Comparison of ENCODE assay signal across 8 cellular contexts in the genomic region with DNA sequence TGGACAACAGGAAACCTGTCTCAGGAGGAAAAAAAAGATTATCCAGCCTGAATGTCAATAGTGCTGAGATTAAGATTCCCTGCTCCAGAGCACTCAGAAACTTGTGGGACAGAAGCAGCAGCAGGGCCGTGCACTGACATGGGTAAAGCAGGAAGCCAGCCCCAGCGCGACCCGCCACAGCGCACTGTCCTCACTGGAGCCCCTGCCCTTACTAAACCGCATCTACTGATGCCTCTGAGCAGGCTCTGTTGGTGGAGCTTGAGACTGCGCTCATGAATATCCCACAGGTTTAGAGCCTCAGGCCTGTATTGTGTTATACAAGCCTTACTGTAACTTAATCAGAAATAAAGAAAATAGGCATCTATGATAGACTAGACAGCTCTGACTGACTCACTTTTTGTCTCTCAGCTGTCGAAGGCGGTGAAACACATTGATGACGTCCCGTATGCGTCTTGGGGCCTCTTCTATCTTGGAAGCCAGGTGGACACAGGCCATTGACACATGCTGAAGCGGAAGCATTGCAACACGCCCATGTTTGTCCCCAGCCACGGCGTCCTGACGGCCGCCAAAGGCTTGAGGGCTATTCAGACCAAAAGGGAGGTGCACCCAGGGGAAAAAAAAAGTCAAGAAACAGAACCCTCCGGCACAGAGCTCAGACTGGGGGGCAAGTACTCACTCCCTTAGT. TPM values are rescaled to one million over a fixed set of nuclear protein-coding genes. Genes with fewer than 3 reads are reported as not detected.
DNase-seq lines count a peak whose midpoint lies in the region; ATAC-seq and TF ChIP-seq lines count a peak whose summit lies in the region.

No MANE protein-coding gene starts in this region.

- no peak for DNase-seq in T-helper 1 cell
- DNase-seq in hepatocyte (ENCODE audit: low spot score): no peak
- DNase-seq in stimulated activated naive CD8-positive, alpha-beta T cell treated with anti-CD3 and anti-CD28 coated beads, Interleukin-15, amount 100 ng/mL, for 72 hours: no peak
- no peak for DNase-seq in DMS 273 (lab: John Stamatoyannopoulos, UW; ENCODE audit: unreplicated experiment)
- no peak for DNase-seq in NCI-H2081 (lab: John Stamatoyannopoulos, UW)
- DNase-seq in stimulated activated CD4-positive, alpha-beta T cell treated with anti-CD3 and anti-CD28 coated beads, Interleukin-2, amount 100 ng/mL, for 48 hours: no peak

- H3K27ac ChIP-seq in hepatocyte: peak overlapping the region; percentile 79

- H3K4me1 Mint-ChIP-seq in T-helper 1 cell treated with Interleukin-12 subunit alpha and Interleukin-12 subunit beta and Interleukin-4 antibody, amounts not matched to agents 30 μg/mL and 1 μg/mL, for 36 hours (ENCODE audit: low read depth): peaks cover 34% of the 10 kb centered on the region
- H3K4me1 Mint-ChIP-seq in stimulated activated naive CD8-positive, alpha-beta T cell treated with anti-CD3 and anti-CD28 coated beads, Interleukin-15, amount 100 ng/mL, for 72 hours: peaks cover 68% of the 10 kb centered on the region

- no peaks in the 10 kb centered on the region for H3K36me3 ChIP-seq in hepatocyte (replicated peaks; ENCODE audit: insufficient read depth, low read depth)

- H3K36me3 Mint-ChIP-seq in T-helper 1 cell treated with Interleukin-12 subunit alpha and Interleukin-12 subunit beta and Interleukin-4 antibody, amounts not matched to agents 30 μg/mL and 1 μg/mL, for 36 hours (ENCODE audit: low read depth): peaks cover 49% of the 10 kb centered on the region

- TF ChIP-seq CTCF in WI38 (IDR thresholded peaks at IDR 0.05; ENCODE audit: low read depth, low read length) (no peak), hepatocyte (IDR thresholded peaks at IDR 0.05; ENCODE audit: poor library complexity) (no peak)

- no peak overlapping the region for H2AFZ ChIP-seq in hepatocyte

- peak overlapping the region; percentile 91 for H3K4me3 Mint-ChIP-seq in T-helper 1 cell treated with Interleukin-12 subunit alpha and Interleukin-12 subunit beta and Interleukin-4 antibody, amounts not matched to agents 30 μg/mL and 1 μg/mL, for 36 hours
- H3K4me3 Mint-ChIP-seq in stimulated activated naive CD8-positive, alpha-beta T cell treated with anti-CD3 and anti-CD28 coated beads, Interleukin-15, amount 100 ng/mL, for 72 hours: peak overlapping the region; percentile 93 to 96

- peaks cover 26% of the 10 kb centered on the region for H3K4me1 ChIP-seq in hepatocyte (ENCODE audit: insufficient read depth)

- H3K9me2 ChIP-seq in hepatocyte (replicated peaks; ENCODE audit: insufficient read depth): no peaks in the 10 kb centered on the region

- H3K9me3 Mint-ChIP-seq in T-helper 1 cell treated with Interleukin-12 subunit alpha and Interleukin-12 subunit beta and Interleukin-4 antibody, amounts not matched to agents 30 μg/mL and 1 μg/mL, for 36 hours: no peaks in the 10 kb centered on the region
- no peaks in the 10 kb centered on the region for H3K9me3 Mint-ChIP-seq in stimulated activated naive CD8-positive, alpha-beta T cell treated with anti-CD3 and anti-CD28 coated beads, Interleukin-15, amount 100 ng/mL, for 72 hours

- no peak for ATAC-seq in stimulated activated naive CD8-positive, alpha-beta T cell treated with anti-CD3 and anti-CD28 coated beads, Interleukin-15, amount 100 ng/mL, for 72 hours

- H4K20me1 ChIP-seq in hepatocyte (ENCODE audit: insufficient read depth, poor library complexity, severe bottlenecking): peaks cover 4% of the 10 kb centered on the region

- peak overlapping the region; percentile 87 for H3K27ac Mint-ChIP-seq in T-helper 1 cell treated with Interleukin-12 subunit alpha and Interleukin-12 subunit beta and Interleukin-4 antibody, amounts not matched to agents 30 μg/mL and 1 μg/mL, for 36 hours
- peak overlapping the region; percentile 93 to 97 for H3K27ac Mint-ChIP-seq in stimulated activated naive CD8-positive, alpha-beta T cell treated with anti-CD3 and anti-CD28 coated beads, Interleukin-15, amount 100 ng/mL, for 72 hours

- no peaks in the 10 kb centered on the region for H3K9me3 ChIP-seq in hepatocyte (ENCODE audit: low read depth)

- H3K4me2 ChIP-seq in hepatocyte: peak overlapping the region; percentile 86

- no peaks in the 10 kb centered on the region for H3K27me3 Mint-ChIP-seq in T-helper 1 cell treated with Interleukin-12 subunit alpha and Interleukin-12 subunit beta and Interleukin-4 antibody, amounts not matched to agents 30 μg/mL and 1 μg/mL, for 36 hours (ENCODE audit: low read depth)
- no peaks in the 10 kb centered on the region for H3K27me3 Mint-ChIP-seq in stimulated activated naive CD8-positive, alpha-beta T cell treated with anti-CD3 and anti-CD28 coated beads, Interleukin-15, amount 100 ng/mL, for 72 hours

- no peaks in the 10 kb centered on the region for H3K27me3 ChIP-seq in hepatocyte

- peaks cover 77% of the 10 kb centered on the region for H3K79me2 ChIP-seq in hepatocyte

- WGBS in hepatocyte (ENCODE audit: low lambda C conversion rate, missing lambda C conversion rate): 67% methylated on average over 19 of the region's 19 CpGs

- H3K4me3 ChIP-seq in WI38 (ENCODE audit: low read depth, low read length): peak overlapping the region; percentile 99
- peak overlapping the region; percentile 70 for H3K4me3 ChIP-seq in hepatocyte

RNA-seq across cellular contexts. Expression of a gene that starts 1.2 kb away (rescaled TPM):
- 151 and 166 TPM in 2 replicates for total RNA-seq in hepatocyte
- polyA plus RNA-seq in hepatocyte: 284 and 364 TPM in 2 replicates

RNA-seq across cellular contexts. Expression of a gene that starts 9.1 kb away (rescaled TPM):
- total RNA-seq in hepatocyte: 107 and 115 TPM in 2 replicates
- polyA plus RNA-seq in hepatocyte: 176 and 193 TPM in 2 replicates

RNA-seq across cellular contexts. Expression of a gene that starts 23.0 kb away (rescaled TPM):
- 92.9 and 105 TPM in 2 replicates for total RNA-seq in hepatocyte
- 238 and 246 TPM in 2 replicates for polyA plus RNA-seq in hepatocyte

RNA-seq across cellular contexts. Expression of a gene that starts 23.1 kb away (rescaled TPM):
- 2.1 and 6.5 TPM in 2 replicates for total RNA-seq in hepatocyte
- polyA plus RNA-seq in hepatocyte: 5.5 and 7.3 TPM in 2 replicates

RNA-seq across cellular contexts. Expression of a gene that starts 37.5 kb away (rescaled TPM):
- 37.7 and 38.1 TPM in 2 replicates for total RNA-seq in hepatocyte
- 114 and 131 TPM in 2 replicates for polyA plus RNA-seq in hepatocyte
